ENCODE assay signal across 8 cellular contexts in genomic region chr3:72274511-72275295, GRCh38.
DNase-seq lines count a peak whose midpoint lies in the region; ATAC-seq and TF ChIP-seq lines count a peak whose summit lies in the region.

No MANE protein-coding gene starts in this region.

- TF ChIP-seq POLR2A in esophagus squamous epithelium (IDR thresholded peaks at IDR 0.05) = no peak

- H4K20me1 ChIP-seq in BLaER1 = peaks cover 28% of the 10 kb centered on the region

- H3K4me2 ChIP-seq in BLaER1 = peak overlapping the region; percentile 84

- DNase-seq in HFFc6 (peak; percentile 60), SIG-M5 treated with dmso at 0.1 percent for 504 hours (lab: John Stamatoyannopoulos, UW; ENCODE audit: unreplicated experiment) (peak; percentile 74), esophagus squamous epithelium (lab: John Stamatoyannopoulos, UW) (no peak), putamen (ENCODE audit: low spot score) (peak; percentile 57), T-helper 9 cell (no peak)

- H3K4me3 ChIP-seq in BLaER1 = peak overlapping the region; percentile 16; the same call in 1 of the 2 replicates
- H3K4me3 ChIP-seq in esophagus squamous epithelium = peak overlapping the region in 1 of 4 donors; percentile 34

- no peaks in the 10 kb centered on the region for H3K36me3 Mint-ChIP-seq in HFFc6 (ENCODE audit: low read depth)

- H3K36me3 ChIP-seq in BLaER1 = no peaks in the 10 kb centered on the region
- H3K36me3 ChIP-seq in esophagus squamous epithelium = no peaks in the 10 kb centered on the region

- H3K27me3 Mint-ChIP-seq in HFFc6 (ENCODE audit: insufficient read depth) = peaks cover 5% of the 10 kb centered on the region

- 16 to 23% methylated on average over 10 of the region's 11 CpGs for WGBS in esophagus squamous epithelium, 2 donors

- no peak for ATAC-seq in HG02840 (IDR thresholded peaks at IDR 0.05; ENCODE audit: low FRiP score, unreplicated experiment)
- ATAC-seq in HG03571 (IDR thresholded peaks at IDR 0.05; ENCODE audit: unreplicated experiment) = no peak

- H3K27ac Mint-ChIP-seq in HFFc6 = peak overlapping the region; percentile 58

- peak overlapping the region; percentile 79 for H3K4me3 Mint-ChIP-seq in HFFc6

- H3K27ac ChIP-seq in BLaER1 (no peak overlapping the region), esophagus squamous epithelium (peak overlapping the region; percentile 30 to 71 (median 68))

- no peaks in the 10 kb centered on the region for H3K9me3 Mint-ChIP-seq in HFFc6

- peak overlapping the region; percentile 27; the same call in 1 of the 2 replicates for H3K9ac ChIP-seq in BLaER1

- TF ChIP-seq CTCF in HFFc6 (IDR thresholded peaks at IDR 0.05) (no peak), esophagus squamous epithelium (IDR thresholded peaks at IDR 0.05) (no peak)

- intact Hi-C loops in esophagus squamous epithelium (cut with DNase I) = no loop called here

- peaks cover 47% of the 10 kb centered on the region for H3K4me1 Mint-ChIP-seq in HFFc6 (ENCODE audit: low read depth)

- no peaks in the 10 kb centered on the region for H3K9me3 ChIP-seq in BLaER1
- H3K9me3 ChIP-seq in esophagus squamous epithelium = no peaks in the 10 kb centered on the region

- H3K4me1 ChIP-seq in BLaER1 = peaks cover 75% of the 10 kb centered on the region
- peaks cover 20 to 61% (median 36%) of the 10 kb centered on the region in 3 donors for H3K4me1 ChIP-seq in esophagus squamous epithelium

- H3K27me3 ChIP-seq in BLaER1 (peaks cover 8% of the 10 kb centered on the region), esophagus squamous epithelium (peaks cover 0 to 7% (median 0%) of the 10 kb centered on the region in 4 donors)

Comparison
In these comparisons a context has a peak if more than half of its experiments do, and no peak if none do; other contexts are left out.
1. DNase-seq: peak in HFFc6 (single experiment), SIG-M5 treated with dmso at 0.1 percent for 504 hours (single experiment) and putamen (single experiment); none in esophagus squamous epithelium (single experiment) and T-helper 9 cell (single experiment).